Comparison of ENCODE assay signal across 17 cellular contexts in genomic region chr18:35141567-35142269, GRCh38.
A peak's percentile ranks its signal among the peaks of the same experiment; 100 is the strongest.
DNase-seq lines count a peak whose midpoint lies in the region; ATAC-seq and TF ChIP-seq lines count a peak whose summit lies in the region.
"Had no signal": no experiment of that assay in that cellular context is flagged by ENCODE, and none has a peak within 500 bp of the region (broad histone marks: within the 10 kb centered on the region; RNA-seq: fewer than 3 reads in every experiment).

No MANE protein-coding gene starts in this region.

- no peak overlapping the region for H3K27ac ChIP-seq in psoas muscle
- H3K27ac ChIP-seq: PC-9, upper lobe of right lung had no signal

- TF ChIP-seq CTCF in psoas muscle (IDR thresholded peaks at IDR 0.05): no peak

- H3K27me3 ChIP-seq in psoas muscle (ENCODE audit: insufficient read depth in 3 of 3, low read length in 2 of 3): no peaks in the 10 kb centered on the region
- H3K27me3 ChIP-seq: upper lobe of right lung had no signal

- ATAC-seq in GM18909 (IDR thresholded peaks at IDR 0.05; ENCODE audit: poor library complexity, unreplicated experiment): peak; percentile 34
- peak; percentile 19 to 39 (median 33) for ATAC-seq in psoas muscle

- H3K4me1 ChIP-seq in psoas muscle: no peaks in the 10 kb centered on the region
- H3K4me1 ChIP-seq: HAP-1, upper lobe of right lung had no signal

- H3K9me3 ChIP-seq in psoas muscle: no peaks in the 10 kb centered on the region
- H3K9me3 ChIP-seq: HAP-1, upper lobe of right lung had no signal

- H3K36me3 ChIP-seq in psoas muscle (ENCODE audit: insufficient read depth in 1 of 2, low read depth in 1 of 2): peaks cover 0 to 54% of the 10 kb centered on the region in 2 donors
- H3K36me3 ChIP-seq: HAP-1 had no signal

- intact Hi-C loops in psoas muscle (cut with DNase I): loop anchor here (2.0 to 5.0 kb wide), 3 partner anchors 114 to 259 kb away; no protein-coding TSS in a partner anchor

- WGBS in psoas muscle, 3 donors: 54 to 81% (median 65%) methylated on average over 6 of the region's 6 CpGs

- no peak overlapping the region for H3K4me3 ChIP-seq in psoas muscle
- H3K4me3 ChIP-seq: HAP-1, PC-9, upper lobe of right lung had no signal

- DNase-seq in NCI-H82 (lab: John Stamatoyannopoulos, UW): peak; percentile 7
- DNase-seq in NCI-H82 treated with DMSO at 0.1 percent for 48 hours (lab: John Stamatoyannopoulos, UW; ENCODE audit: unreplicated experiment): no peak
- peak; percentile 7 for DNase-seq in NCI-H524 treated with DMSO at 0.1 percent for 48 hours (lab: John Stamatoyannopoulos, UW)
- no peak for DNase-seq in psoas muscle
- no peak for DNase-seq in NCI-H187 treated with DMSO at 0.1 percent for 48 hours (lab: John Stamatoyannopoulos, UW)
- no peak for DNase-seq in HuH-7 (ENCODE audit: low spot score)
- DNase-seq in pons (ENCODE audit: low spot score): no peak
- DNase-seq: activated CD4-positive, alpha-beta T cell treated with anti-CD3 and anti-CD28 coated beads for 48 hours; activated T-cell treated with anti-CD3 and anti-CD28 coated beads, Interleukin-2, amount 50 U/mL, for 1 hour; caudate nucleus; effector CD4-positive, alpha-beta T cell; hypothalamus; PC-9; T1000; upper lobe of right lung had no signal

Comparison
In these comparisons a context has a peak if more than half of its experiments do, and no peak if none do; other contexts are left out.
1. DNase-seq: peak in NCI-H82 (single experiment) and NCI-H524 treated with DMSO at 0.1 percent for 48 hours (single experiment); none in NCI-H82 treated with DMSO at 0.1 percent for 48 hours (single experiment), psoas muscle (0 of 2), NCI-H187 treated with DMSO at 0.1 percent for 48 hours (single experiment), HuH-7 (single experiment) and pons (single experiment).